In genomic region chr14:24982472-24983155, GRCh38 we compare ENCODE assay signal across 1 cellular context.
TF ChIP-seq lines count a peak whose summit lies in the region.

No MANE protein-coding gene starts in this region.

TF ChIP-seq in HepG2, 621 proteins besides CTCF, POLR2A, EP300 and RAD21 (continued from another document and continues in another):
- TF ChIP-seq, protein P1, sequence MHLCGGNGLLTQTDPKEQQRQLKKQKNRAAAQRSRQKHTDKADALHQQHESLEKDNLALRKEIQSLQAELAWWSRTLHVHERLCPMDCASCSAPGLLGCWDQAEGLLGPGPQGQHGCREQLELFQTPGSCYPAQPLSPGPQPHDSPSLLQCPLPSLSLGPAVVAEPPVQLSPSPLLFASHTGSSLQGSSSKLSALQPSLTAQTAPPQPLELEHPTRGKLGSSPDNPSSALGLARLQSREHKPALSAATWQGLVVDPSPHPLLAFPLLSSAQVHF (CRISPR knock-in tag; IDR thresholded peaks at IDR 0.05), result no peak
- TF ChIP-seq ZNF143 (CRISPR knock-in tag; IDR thresholded peaks at IDR 0.05) (no peak), XRCC5 (optimal IDR thresholded peaks at IDR 0.05; ENCODE audit: low read length) (no peak), CBX2 (IDR thresholded peaks at IDR 0.05; ENCODE audit: low read depth, low read length) (no peak), CBX2 (CRISPR knock-in tag; IDR thresholded peaks at IDR 0.05; ENCODE audit: low read depth) (no peak), MAFG (CRISPR knock-in tag; IDR thresholded peaks at IDR 0.05) (no peak), ZNF124 (CRISPR knock-in tag; IDR thresholded peaks at IDR 0.05) (no peak), NR2F2 (IDR thresholded peaks at IDR 0.05; ENCODE audit: borderline replicate concordance, low read depth) (no peak), ZNF121 (CRISPR knock-in tag; IDR thresholded peaks at IDR 0.05) (no peak), SMAD3 (CRISPR knock-in tag; IDR thresholded peaks at IDR 0.05) (no peak; the same call in 1 of the 2 replicates), ZHX1 (CRISPR knock-in tag; IDR thresholded peaks at IDR 0.05; ENCODE audit: low read depth) (no peak), THYN1 (CRISPR knock-in tag; IDR thresholded peaks at IDR 0.05; ENCODE audit: borderline replicate concordance, low read depth) (no peak), SOX13 (IDR thresholded peaks at IDR 0.05) (no peak), SOX13 (CRISPR knock-in tag; conservative IDR thresholded peaks at IDR 0.05 in 1 of 2, IDR thresholded peaks at IDR 0.05 in 1 of 2) (peak in 1 of 2 experiments; percentile 92; a peak in 2 of 4 replicates), KAT2B (IDR thresholded peaks at IDR 0.05; ENCODE audit: borderline replicate concordance, low read depth, low read length) (no peak), MLXIP (CRISPR knock-in tag; IDR thresholded peaks at IDR 0.05; ENCODE audit: borderline replicate concordance) (no peak), JUND (CRISPR knock-in tag; IDR thresholded peaks at IDR 0.05) (no peak), ZNF337 (CRISPR knock-in tag; IDR thresholded peaks at IDR 0.05; ENCODE audit: borderline replicate concordance, low read depth) (no peak), MBD4 (IDR thresholded peaks at IDR 0.05; ENCODE audit: borderline replicate concordance, low read length) (peak; percentile 76; the same call in 1 of the 2 replicates), KDM4B (CRISPR knock-in tag; IDR thresholded peaks at IDR 0.05) (no peak), ZSCAN22 (CRISPR knock-in tag; IDR thresholded peaks at IDR 0.05) (0 out of 2 replicates have a peak, but pooled peaks have one; percentile 32), SRSF1 (optimal IDR thresholded peaks at IDR 0.05; ENCODE audit: low read depth, low read length) (no peak), SIX4 (CRISPR knock-in tag; IDR thresholded peaks at IDR 0.05) (peak; percentile 59), DBP (CRISPR knock-in tag; IDR thresholded peaks at IDR 0.05; ENCODE audit: not compliant biosample characterization) (no peak), ZUFSP (CRISPR knock-in tag; IDR thresholded peaks at IDR 0.05; ENCODE audit: borderline replicate concordance) (no peak), FIP1L1 (IDR thresholded peaks at IDR 0.05; ENCODE audit: borderline replicate concordance, insufficient read depth, low read depth, low read length) (no peak), ZNF329 (CRISPR knock-in tag; IDR thresholded peaks at IDR 0.05; ENCODE audit: low read depth) (no peak), PAX8 (CRISPR knock-in tag; IDR thresholded peaks at IDR 0.05; ENCODE audit: borderline replicate concordance) (no peak), CREM (IDR thresholded peaks at IDR 0.05) (peak; percentile 59), CREM (CRISPR knock-in tag; IDR thresholded peaks at IDR 0.05) (no peak), CEBPG (CRISPR knock-in tag; IDR thresholded peaks at IDR 0.05) (peak; percentile 48), ZNF234 (CRISPR knock-in tag; conservative IDR thresholded peaks at IDR 0.05) (no peak), KDM2A (CRISPR knock-in tag; IDR thresholded peaks at IDR 0.05; ENCODE audit: borderline replicate concordance, low read depth) (no peak), BCLAF1 (IDR thresholded peaks at IDR 0.05) (no peak)
- TF ChIP-seq, protein P2, sequence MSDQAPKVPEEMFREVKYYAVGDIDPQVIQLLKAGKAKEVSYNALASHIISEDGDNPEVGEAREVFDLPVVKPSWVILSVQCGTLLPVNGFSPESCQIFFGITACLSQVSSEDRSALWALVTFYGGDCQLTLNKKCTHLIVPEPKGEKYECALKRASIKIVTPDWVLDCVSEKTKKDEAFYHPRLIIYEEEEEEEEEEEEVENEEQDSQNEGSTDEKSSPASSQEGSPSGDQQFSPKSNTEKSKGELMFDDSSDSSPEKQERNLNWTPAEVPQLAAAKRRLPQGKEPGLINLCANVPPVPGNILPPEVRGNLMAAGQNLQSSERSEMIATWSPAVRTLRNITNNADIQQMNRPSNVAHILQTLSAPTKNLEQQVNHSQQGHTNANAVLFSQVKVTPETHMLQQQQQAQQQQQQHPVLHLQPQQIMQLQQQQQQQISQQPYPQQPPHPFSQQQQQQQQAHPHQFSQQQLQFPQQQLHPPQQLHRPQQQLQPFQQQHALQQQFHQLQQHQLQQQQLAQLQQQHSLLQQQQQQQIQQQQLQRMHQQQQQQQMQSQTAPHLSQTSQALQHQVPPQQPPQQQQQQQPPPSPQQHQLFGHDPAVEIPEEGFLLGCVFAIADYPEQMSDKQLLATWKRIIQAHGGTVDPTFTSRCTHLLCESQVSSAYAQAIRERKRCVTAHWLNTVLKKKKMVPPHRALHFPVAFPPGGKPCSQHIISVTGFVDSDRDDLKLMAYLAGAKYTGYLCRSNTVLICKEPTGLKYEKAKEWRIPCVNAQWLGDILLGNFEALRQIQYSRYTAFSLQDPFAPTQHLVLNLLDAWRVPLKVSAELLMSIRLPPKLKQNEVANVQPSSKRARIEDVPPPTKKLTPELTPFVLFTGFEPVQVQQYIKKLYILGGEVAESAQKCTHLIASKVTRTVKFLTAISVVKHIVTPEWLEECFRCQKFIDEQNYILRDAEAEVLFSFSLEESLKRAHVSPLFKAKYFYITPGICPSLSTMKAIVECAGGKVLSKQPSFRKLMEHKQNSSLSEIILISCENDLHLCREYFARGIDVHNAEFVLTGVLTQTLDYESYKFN (CRISPR knock-in tag; conservative IDR thresholded peaks at IDR 0.05), result peak; percentile 56
- TF ChIP-seq, protein P3, sequence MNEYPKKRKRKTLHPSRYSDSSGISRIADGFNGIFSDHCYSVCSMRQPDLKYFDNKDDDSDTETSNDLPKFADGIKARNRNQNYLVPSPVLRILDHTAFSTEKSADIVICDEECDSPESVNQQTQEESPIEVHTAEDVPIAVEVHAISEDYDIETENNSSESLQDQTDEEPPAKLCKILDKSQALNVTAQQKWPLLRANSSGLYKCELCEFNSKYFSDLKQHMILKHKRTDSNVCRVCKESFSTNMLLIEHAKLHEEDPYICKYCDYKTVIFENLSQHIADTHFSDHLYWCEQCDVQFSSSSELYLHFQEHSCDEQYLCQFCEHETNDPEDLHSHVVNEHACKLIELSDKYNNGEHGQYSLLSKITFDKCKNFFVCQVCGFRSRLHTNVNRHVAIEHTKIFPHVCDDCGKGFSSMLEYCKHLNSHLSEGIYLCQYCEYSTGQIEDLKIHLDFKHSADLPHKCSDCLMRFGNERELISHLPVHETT (CRISPR knock-in tag; conservative IDR thresholded peaks at IDR 0.05), result no peak
- TF ChIP-seq, protein P4, sequence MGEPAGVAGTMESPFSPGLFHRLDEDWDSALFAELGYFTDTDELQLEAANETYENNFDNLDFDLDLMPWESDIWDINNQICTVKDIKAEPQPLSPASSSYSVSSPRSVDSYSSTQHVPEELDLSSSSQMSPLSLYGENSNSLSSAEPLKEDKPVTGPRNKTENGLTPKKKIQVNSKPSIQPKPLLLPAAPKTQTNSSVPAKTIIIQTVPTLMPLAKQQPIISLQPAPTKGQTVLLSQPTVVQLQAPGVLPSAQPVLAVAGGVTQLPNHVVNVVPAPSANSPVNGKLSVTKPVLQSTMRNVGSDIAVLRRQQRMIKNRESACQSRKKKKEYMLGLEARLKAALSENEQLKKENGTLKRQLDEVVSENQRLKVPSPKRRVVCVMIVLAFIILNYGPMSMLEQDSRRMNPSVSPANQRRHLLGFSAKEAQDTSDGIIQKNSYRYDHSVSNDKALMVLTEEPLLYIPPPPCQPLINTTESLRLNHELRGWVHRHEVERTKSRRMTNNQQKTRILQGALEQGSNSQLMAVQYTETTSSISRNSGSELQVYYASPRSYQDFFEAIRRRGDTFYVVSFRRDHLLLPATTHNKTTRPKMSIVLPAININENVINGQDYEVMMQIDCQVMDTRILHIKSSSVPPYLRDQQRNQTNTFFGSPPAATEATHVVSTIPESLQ (CRISPR knock-in tag; conservative IDR thresholded peaks at IDR 0.05), result no peak
